ENCODE assay signal across 1 cellular context in genomic region chr18:36392163-36392887, GRCh38.
TF ChIP-seq lines count a peak whose summit lies in the region.

No MANE protein-coding gene starts in this region.

TF ChIP-seq in SK-N-SH treated with all-trans-retinoic acid at 6 μM for 48 hours, 23 proteins besides CTCF, POLR2A, EP300 and RAD21 (continued from another document):
- TF ChIP-seq, protein P1, sequence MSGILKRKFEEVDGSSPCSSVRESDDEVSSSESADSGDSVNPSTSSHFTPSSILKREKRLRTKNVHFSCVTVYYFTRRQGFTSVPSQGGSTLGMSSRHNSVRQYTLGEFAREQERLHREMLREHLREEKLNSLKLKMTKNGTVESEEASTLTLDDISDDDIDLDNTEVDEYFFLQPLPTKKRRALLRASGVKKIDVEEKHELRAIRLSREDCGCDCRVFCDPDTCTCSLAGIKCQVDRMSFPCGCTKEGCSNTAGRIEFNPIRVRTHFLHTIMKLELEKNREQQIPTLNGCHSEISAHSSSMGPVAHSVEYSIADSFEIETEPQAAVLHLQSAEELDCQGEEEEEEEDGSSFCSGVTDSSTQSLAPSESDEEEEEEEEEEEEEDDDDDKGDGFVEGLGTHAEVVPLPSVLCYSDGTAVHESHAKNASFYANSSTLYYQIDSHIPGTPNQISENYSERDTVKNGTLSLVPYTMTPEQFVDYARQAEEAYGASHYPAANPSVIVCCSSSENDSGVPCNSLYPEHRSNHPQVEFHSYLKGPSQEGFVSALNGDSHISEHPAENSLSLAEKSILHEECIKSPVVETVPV (CRISPR knock-in tag; IDR thresholded peaks at IDR 0.05): 0 out of 2 replicates have a peak, but pooled peaks have one; percentile 11
- TF ChIP-seq ZFP3 (CRISPR knock-in tag; IDR thresholded peaks at IDR 0.05): no peak
